Comparison of ENCODE assay signal across 12 cellular contexts in genomic region chr12:50017047-50017446, GRCh38. TPM values are rescaled to one million over a fixed set of nuclear protein-coding genes. Genes with fewer than 3 reads are reported as not detected.
A peak's percentile ranks its signal among the peaks of the same experiment; 100 is the strongest.
DNase-seq lines count a peak whose midpoint lies in the region; ATAC-seq and TF ChIP-seq lines count a peak whose summit lies in the region.
"Had no signal": no experiment of that assay in that cellular context is flagged by ENCODE, and none has a peak within 500 bp of the region (broad histone marks: within the 10 kb centered on the region; RNA-seq: fewer than 3 reads in every experiment).

No MANE protein-coding gene starts in this region.

- peaks cover 4% of the 10 kb centered on the region for H3K4me1 ChIP-seq in hepatocyte (ENCODE audit: insufficient read depth)
- H3K4me1 ChIP-seq in sigmoid colon, result peaks cover 0 to 30% (median 21%) of the 10 kb centered on the region in 4 donors

- no peaks in the 10 kb centered on the region for H3K9me3 ChIP-seq in hepatocyte (ENCODE audit: low read depth)
- H3K9me3 ChIP-seq in sigmoid colon, result no peaks in the 10 kb centered on the region

- TF ChIP-seq POLR2A in sigmoid colon (IDR thresholded peaks at IDR 0.05), result no peak

- no peak overlapping the region for H2AFZ ChIP-seq in hepatocyte

- TF ChIP-seq CTCF in brain (conservative IDR thresholded peaks at IDR 0.05) (no peak), hepatocyte (IDR thresholded peaks at IDR 0.05; ENCODE audit: poor library complexity) (no peak), sigmoid colon (IDR thresholded peaks at IDR 0.05) (no peak)

- no peak for ATAC-seq in activated CD4-positive, CD25-positive, alpha-beta regulatory T cell treated with anti-CD3 and anti-CD28 coated beads, Interleukin-2, amount 50 U/mL, for 24 hours
- no peak for ATAC-seq in GM18873 (IDR thresholded peaks at IDR 0.05; ENCODE audit: low FRiP score, unreplicated experiment)

- DNase-seq in GM03348 (ENCODE audit: low spot score), result peak; percentile 73
- DNase-seq in hepatocyte (ENCODE audit: low spot score), result peak; percentile 67
- DNase-seq in sigmoid colon, result peak; percentile 92
- no peak for DNase-seq in activated gamma-delta T cell (lab: John Stamatoyannopoulos, UW)
- DNase-seq in SHP77 (lab: John Stamatoyannopoulos, UW), result no peak
- DNase-seq: activated T-cell treated with anti-CD3 and anti-CD28 coated beads for 4 hours, naive B cell, NCI-H774 had no signal

- no peaks in the 10 kb centered on the region for H3K27me3 Mint-ChIP-seq in brain
- H3K27me3 Mint-ChIP-seq: naive B cell, type B pancreatic cell had no signal

- H3K36me3 ChIP-seq in hepatocyte (replicated peaks; ENCODE audit: insufficient read depth, low read depth), result no peaks in the 10 kb centered on the region
- peaks cover 0 to 13% (median 0%) of the 10 kb centered on the region in 4 donors for H3K36me3 ChIP-seq in sigmoid colon

- H3K9me2 ChIP-seq in hepatocyte (replicated peaks; ENCODE audit: insufficient read depth), result no peaks in the 10 kb centered on the region

- H3K36me3 Mint-ChIP-seq in brain, result peaks cover 24% of the 10 kb centered on the region
- H3K36me3 Mint-ChIP-seq: naive B cell had no signal

- H4K20me1 ChIP-seq in hepatocyte (ENCODE audit: insufficient read depth, poor library complexity, severe bottlenecking), result no peaks in the 10 kb centered on the region

- H3K4me3 Mint-ChIP-seq in brain, result peak overlapping the region in 4 of 5 experiments; percentile 22 to 59 (median 52)
- H3K4me3 Mint-ChIP-seq: naive B cell, type B pancreatic cell had no signal

- peak overlapping the region; percentile 63 to 93 (median 80) for H3K27ac Mint-ChIP-seq in brain
- H3K27ac Mint-ChIP-seq: naive B cell, type B pancreatic cell had no signal

- peaks cover 72% of the 10 kb centered on the region for H3K4me1 Mint-ChIP-seq in brain

- H3K27ac ChIP-seq in hepatocyte, result peak overlapping the region; percentile 71
- peak overlapping the region; percentile 61 to 68 (median 64) for H3K27ac ChIP-seq in sigmoid colon

- H3K27me3 ChIP-seq in hepatocyte, result no peaks in the 10 kb centered on the region
- H3K27me3 ChIP-seq in sigmoid colon, result no peaks in the 10 kb centered on the region

- no peak overlapping the region for H3K4me3 ChIP-seq in hepatocyte
- H3K4me3 ChIP-seq in sigmoid colon, result no peak overlapping the region

- 55% methylated on average over 5 of the region's 5 CpGs for whole genome bisulfite sequencing in hepatocyte (ENCODE audit: low lambda C conversion rate, missing lambda C conversion rate)
- 62 to 83% methylated on average over 5 of the region's 5 CpGs for WGBS in sigmoid colon, 2 donors

- H3K79me2 ChIP-seq in hepatocyte, result peaks cover 62% of the 10 kb centered on the region

- peak overlapping the region; percentile 30 for H3K4me2 ChIP-seq in hepatocyte

- no peak for TF ChIP-seq EP300 in sigmoid colon (IDR thresholded peaks at IDR 0.05)

- intact Hi-C loops in sigmoid colon (cut with DNase I), result no loop called here

- no peaks in the 10 kb centered on the region for H3K9me3 Mint-ChIP-seq in brain
- H3K9me3 Mint-ChIP-seq: naive B cell, type B pancreatic cell had no signal

RNA-seq across cellular contexts. Expression of gene RACGAP1, which starts 8.2 kb away (rescaled TPM):
- polyA plus RNA-seq in brain (ENCODE audit: insufficient read depth, low read depth, low replicate concordance) (74.4 TPM), hepatocyte (12.6 and 17.3 TPM in 2 replicates), sigmoid colon (10 to 100 TPM in 1 of 3 donors, 1 to 10 TPM in 2; 4.8 to 22.5 (median 8.3) TPM)
- total RNA-seq in hepatocyte (22.1 and 22.2 TPM in 2 replicates), sigmoid colon (10 to 100 TPM; 14.1 to 42.6 (median 27.0) TPM)

RNA-seq across cellular contexts. Expression of gene ASIC1, which starts 40.3 kb away (rescaled TPM):
- polyA plus RNA-seq in brain (ENCODE audit: insufficient read depth, low read depth, low replicate concordance), result 13.8 TPM
- total RNA-seq in hepatocyte, result 2.4 and 3.1 TPM in 2 replicates
- polyA plus RNA-seq in hepatocyte, result 4.6 and 6.7 TPM in 2 replicates
- total RNA-seq in sigmoid colon, result 1 to 10 TPM; 3.5 to 6.9 (median 5.2) TPM
- polyA plus RNA-seq in sigmoid colon, result 1 to 10 TPM in 2 of 3 donors, not detected in 1; 1.3 to 1.6 TPM

RNA-seq across cellular contexts. Expression of gene AQP6, which starts 44.3 kb away (rescaled TPM):
- polyA plus RNA-seq in brain (ENCODE audit: insufficient read depth, low read depth, low replicate concordance), result 1.4 TPM
- not detected in 2 replicates for total RNA-seq in hepatocyte
- 0.23 TPM in 1 of 2 replicates, not detected in the other for polyA plus RNA-seq in hepatocyte
- total RNA-seq in sigmoid colon, result under 1 TPM; 0.14 to 0.83 (median 0.60) TPM
- polyA plus RNA-seq in sigmoid colon, result under 1 TPM in 1 of 3 donors, not detected in 2; 0.12 TPM

RNA-seq across cellular contexts. Expression of gene AQP5, which starts 55.4 kb away (rescaled TPM):
- polyA plus RNA-seq in brain (ENCODE audit: insufficient read depth, low read depth, low replicate concordance) (2.7 TPM), hepatocyte (0.50 and 1.2 TPM in 2 replicates), sigmoid colon (under 1 TPM in 1 of 3 donors, not detected in 2; 0.09 TPM)
- total RNA-seq in hepatocyte (1.2 and 1.3 TPM in 2 replicates), sigmoid colon (not detected)

Comparison
In these comparisons a context has a peak if more than half of its experiments do, and no peak if none do; other contexts are left out.
1. DNase-seq: peak in GM03348 (single experiment), hepatocyte (single experiment) and sigmoid colon (single experiment); none in activated gamma-delta T cell (single experiment) and SHP77 (0 of 2).